2 cellular contexts compared by ENCODE assay signal in the genomic region with DNA sequence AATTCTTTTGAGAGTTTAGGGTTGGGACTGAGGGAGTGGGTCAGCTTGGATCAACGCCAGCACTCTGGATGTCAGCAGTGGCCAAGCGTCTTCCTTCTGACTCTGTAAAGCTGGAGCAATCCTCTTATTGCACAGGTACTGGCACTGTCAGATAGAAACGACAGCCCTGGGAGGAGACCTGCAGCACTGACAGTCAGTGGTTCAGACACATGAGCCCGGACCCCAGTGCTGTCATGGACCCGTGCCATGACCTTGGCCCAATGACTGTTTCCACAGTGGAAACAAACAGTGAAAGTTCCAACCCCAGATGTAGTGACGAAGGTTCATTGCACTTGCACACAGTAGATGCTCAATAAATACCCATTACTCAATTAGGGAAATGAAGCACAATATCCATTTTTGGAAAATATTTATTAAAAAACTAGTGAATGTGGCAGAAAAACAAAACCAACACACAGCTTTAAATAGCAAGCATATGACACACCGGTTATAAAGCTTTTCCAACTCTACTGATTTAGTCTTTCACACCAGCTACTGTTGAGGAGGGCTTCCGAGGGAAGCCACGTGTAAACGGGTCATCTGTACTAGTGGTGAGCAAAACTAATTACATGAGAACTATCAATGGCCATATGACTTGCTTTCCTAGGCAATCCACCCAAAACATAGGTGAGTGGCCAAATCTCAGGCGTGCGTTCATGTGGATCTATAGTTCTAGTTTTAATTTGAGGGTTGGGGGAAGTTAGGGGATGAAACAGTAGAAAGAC.
TF ChIP-seq lines count a peak whose summit lies in the region.

No MANE protein-coding gene starts in this region.

TF ChIP-seq in GM12878, 131 proteins besides CTCF, POLR2A, EP300 and RAD21:
- TF ChIP-seq, protein P1, sequence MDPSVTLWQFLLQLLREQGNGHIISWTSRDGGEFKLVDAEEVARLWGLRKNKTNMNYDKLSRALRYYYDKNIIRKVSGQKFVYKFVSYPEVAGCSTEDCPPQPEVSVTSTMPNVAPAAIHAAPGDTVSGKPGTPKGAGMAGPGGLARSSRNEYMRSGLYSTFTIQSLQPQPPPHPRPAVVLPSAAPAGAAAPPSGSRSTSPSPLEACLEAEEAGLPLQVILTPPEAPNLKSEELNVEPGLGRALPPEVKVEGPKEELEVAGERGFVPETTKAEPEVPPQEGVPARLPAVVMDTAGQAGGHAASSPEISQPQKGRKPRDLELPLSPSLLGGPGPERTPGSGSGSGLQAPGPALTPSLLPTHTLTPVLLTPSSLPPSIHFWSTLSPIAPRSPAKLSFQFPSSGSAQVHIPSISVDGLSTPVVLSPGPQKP (IDR thresholded peaks at IDR 0.05; ENCODE audit: low read depth, low read length) = no peak
- no peak for TF ChIP-seq BHLHE40 (IDR thresholded peaks at IDR 0.05; ENCODE audit: borderline replicate concordance in 1 of 2, low read depth in 2 of 2, low read length in 1 of 2)
- TF ChIP-seq TCF7 (IDR thresholded peaks at IDR 0.05; ENCODE audit: borderline replicate concordance) = 0 out of 2 replicates have a peak, but pooled peaks have one; percentile 17

TF ChIP-seq in SK-N-SH, 30 proteins besides CTCF, POLR2A, EP300 and RAD21:
- TF ChIP-seq NFIC (IDR thresholded peaks at IDR 0.05; ENCODE audit: borderline replicate concordance) (no peak), RCOR1 (IDR thresholded peaks at IDR 0.05; ENCODE audit: low read length) (no peak), YY1 (IDR thresholded peaks at IDR 0.05; ENCODE audit: low read depth) (no peak), TAF1 (IDR thresholded peaks at IDR 0.05; ENCODE audit: borderline replicate concordance, low read depth, low read length) (no peak)
